ENCODE assay signal across 1 cellular context in genomic region chr3:181724432-181724740, GRCh38.
TF ChIP-seq lines count a peak whose summit lies in the region.

No MANE protein-coding gene starts in this region.

TF ChIP-seq in WTC11, 78 proteins besides CTCF, POLR2A, EP300 and RAD21 (continued from another document):
- TF ChIP-seq ZNF425 (CRISPR knock-in tag; conservative IDR thresholded peaks at IDR 0.05) (no peak), OVOL2 (CRISPR knock-in tag; IDR thresholded peaks at IDR 0.05; ENCODE audit: borderline replicate concordance) (no peak), IRF2 (CRISPR knock-in tag; IDR thresholded peaks at IDR 0.05; ENCODE audit: borderline replicate concordance, low read depth) (no peak), ZSCAN18 (CRISPR knock-in tag; IDR thresholded peaks at IDR 0.05) (no peak), TCF7 (CRISPR knock-in tag; IDR thresholded peaks at IDR 0.05; ENCODE audit: low read depth) (no peak), ZNF281 (CRISPR knock-in tag; IDR thresholded peaks at IDR 0.05) (no peak), SMAD3 (CRISPR knock-in tag; IDR thresholded peaks at IDR 0.05; ENCODE audit: borderline replicate concordance) (no peak), USF2 (CRISPR knock-in tag; IDR thresholded peaks at IDR 0.05) (no peak), MAX (CRISPR knock-in tag; IDR thresholded peaks at IDR 0.05) (no peak), ZBTB21 (CRISPR knock-in tag; IDR thresholded peaks at IDR 0.05; ENCODE audit: borderline replicate concordance) (no peak), SOX15 (CRISPR knock-in tag; IDR thresholded peaks at IDR 0.05) (no peak), RELA (CRISPR knock-in tag; IDR thresholded peaks at IDR 0.05; ENCODE audit: borderline replicate concordance) (no peak)
TF ChIP-seq in WTC11: peak in this region for 0.
